ENCODE assay signal across 18 cellular contexts in genomic region chr7:2440608-2441245, GRCh38. TPM values are rescaled to one million over a fixed set of nuclear protein-coding genes. Genes with fewer than 3 reads are reported as not detected.
A peak's percentile ranks its signal among the peaks of the same experiment; 100 is the strongest.
DNase-seq lines count a peak whose midpoint lies in the region; ATAC-seq and TF ChIP-seq lines count a peak whose summit lies in the region.
"Had no signal": no experiment of that assay in that cellular context is flagged by ENCODE, and none has a peak within 500 bp of the region (broad histone marks: within the 10 kb centered on the region; RNA-seq: fewer than 3 reads in every experiment).

No MANE protein-coding gene starts in this region.

- no peaks in the 10 kb centered on the region for H3K27me3 ChIP-seq in PC-3 (ENCODE audit: low read length)
- no peaks in the 10 kb centered on the region for H3K27me3 ChIP-seq in neural progenitor cell
- H3K27me3 ChIP-seq: Peyer's patch had no signal

- H3K9me2 ChIP-seq in PC-3 (replicated peaks; ENCODE audit: low read length), result no peaks in the 10 kb centered on the region

- peak overlapping the region; percentile 91 for H3K27ac Mint-ChIP-seq in neural progenitor cell
- H3K27ac Mint-ChIP-seq: activated CD8-positive, alpha-beta T cell treated with anti-CD3 and anti-CD28 coated beads for 36 hours had no signal

- TF ChIP-seq CTCF in PC-3 (conservative IDR thresholded peaks at IDR 0.05; ENCODE audit: low read depth, low read length), result no peak
- TF ChIP-seq CTCF in fibroblast of pulmonary artery (IDR thresholded peaks at IDR 0.05; ENCODE audit: low read length, missing control alignments), result no peak
- no peak for TF ChIP-seq CTCF in neural progenitor cell (IDR thresholded peaks at IDR 0.05)

- H3F3A ChIP-seq in PC-3 (ENCODE audit: low read length, unreplicated experiment) (no peaks in the 10 kb centered on the region), neural progenitor cell (ENCODE audit: low read depth) (no peaks in the 10 kb centered on the region)

- DNase-seq in D341Med (ENCODE audit: low spot score) (peak; percentile 22), PC-3 (peak; percentile 51), fibroblast of pulmonary artery (ENCODE audit: low read depth) (peak; percentile 7), neural progenitor cell (ENCODE audit: low spot score) (no peak), HUDEP-2 (lab: John Stamatoyannopoulos, UW; ENCODE audit: unreplicated experiment in 76 of 76) (no peak), NCI-H82 (lab: John Stamatoyannopoulos, UW) (no peak)
- DNase-seq in stimulated activated CD4-positive, alpha-beta T cell treated with anti-CD3 and anti-CD28 coated beads, Interleukin-15, amount 100 ng/mL, for 24 hours, result no peak
- DNase-seq: activated CD8-positive, alpha-beta T cell treated with anti-CD3 and anti-CD28 coated beads for 36 hours; activated gamma-delta T cell treated with Interleukin-2 at 50 U/mL for 16 hours; DMS53; mucosa of descending colon; NCI-H1436; NCI-H510A treated with DMSO at 0.1 percent for 48 hours; Peyer's patch; stimulated activated CD8-positive, alpha-beta memory T cell treated with anti-CD3 and anti-CD28 coated beads, Interleukin-4, amount 100 ng/mL, for 48 hours had no signal

- BruUV-seq in PC-3 (replicated peaks; lab: Mats Ljungman, UMichigan), result no TSS peak

- H3K9ac ChIP-seq in PC-3 (ENCODE audit: low read length) (no peak overlapping the region), neural progenitor cell (no peak overlapping the region)

- no peaks in the 10 kb centered on the region for H3K79me2 ChIP-seq in PC-3 (ENCODE audit: low read length)
- H3K79me2 ChIP-seq in neural progenitor cell (ENCODE audit: low read depth), result no peaks in the 10 kb centered on the region

- no peak for ATAC-seq in PC-3
- no peak for ATAC-seq in HG02870 (IDR thresholded peaks at IDR 0.05; ENCODE audit: unreplicated experiment)
- ATAC-seq: activated CD8-positive, alpha-beta T cell treated with anti-CD3 and anti-CD28 coated beads for 36 hours; mucosa of descending colon had no signal

- H3K4me1 ChIP-seq in PC-3 (ENCODE audit: insufficient read depth, low read length) (peaks cover 8% of the 10 kb centered on the region), neural progenitor cell (no peaks in the 10 kb centered on the region)
- H3K4me1 ChIP-seq: Peyer's patch, psoas muscle had no signal

- H3K27ac ChIP-seq in PC-3 (ENCODE audit: low read length), result no peak overlapping the region
- H3K27ac ChIP-seq in neural progenitor cell, result no peak overlapping the region
- H3K27ac ChIP-seq: Peyer's patch, psoas muscle had no signal

- peaks cover 16% of the 10 kb centered on the region for H3K36me3 Mint-ChIP-seq in neural progenitor cell

- no peak overlapping the region for H3K4me3 Mint-ChIP-seq in neural progenitor cell
- H3K4me3 Mint-ChIP-seq: activated CD8-positive, alpha-beta T cell treated with anti-CD3 and anti-CD28 coated beads for 36 hours had no signal

- peaks cover 20% of the 10 kb centered on the region for H3K4me1 Mint-ChIP-seq in neural progenitor cell

- no peaks in the 10 kb centered on the region for H3K9me3 Mint-ChIP-seq in neural progenitor cell
- H3K9me3 Mint-ChIP-seq: activated CD8-positive, alpha-beta T cell treated with anti-CD3 and anti-CD28 coated beads for 36 hours had no signal

- H2AFZ ChIP-seq in PC-3 (ENCODE audit: low read length) (no peak overlapping the region), neural progenitor cell (replicated peaks) (no peak overlapping the region)

- POLR2A ChIA-PET in PC-3 (lab: Charles Lee; ENCODE audit: unreplicated experiment), result no interaction called here

- CTCF ChIA-PET in PC-3 (lab: Charles Lee), result no interaction called here

- no peaks in the 10 kb centered on the region for H3K9me3 ChIP-seq in PC-3 (ENCODE audit: low read length)
- no peaks in the 10 kb centered on the region for H3K9me3 ChIP-seq in neural progenitor cell (ENCODE audit: low read depth)
- H3K9me3 ChIP-seq: mucosa of descending colon, Peyer's patch, psoas muscle had no signal

- H3K4me3 ChIP-seq in PC-3 (ENCODE audit: low read length), result no peak overlapping the region
- no peak overlapping the region for H3K4me3 ChIP-seq in fibroblast of pulmonary artery (replicated peaks; ENCODE audit: low read depth, low read length)
- no peak overlapping the region for H3K4me3 ChIP-seq in neural progenitor cell
- H3K4me3 ChIP-seq: mucosa of descending colon, Peyer's patch, psoas muscle had no signal

- intact Hi-C loops in PC-3 (cut with micrococcal nuclease), result no loop called here

- H3K36me3 ChIP-seq in PC-3 (ENCODE audit: low read depth, low read length), result no peaks in the 10 kb centered on the region
- H3K36me3 ChIP-seq in neural progenitor cell, result no peaks in the 10 kb centered on the region

- no peaks in the 10 kb centered on the region for H4K20me1 ChIP-seq in PC-3 (ENCODE audit: low read length)
- H4K20me1 ChIP-seq in neural progenitor cell (ENCODE audit: low read depth), result no peaks in the 10 kb centered on the region

- H3K4me2 ChIP-seq in PC-3 (ENCODE audit: low read length) (no peak overlapping the region), neural progenitor cell (no peak overlapping the region)

- H3K27me3 Mint-ChIP-seq in neural progenitor cell (ENCODE audit: insufficient read depth, low read depth), result peaks cover 6% of the 10 kb centered on the region
- H3K27me3 Mint-ChIP-seq: activated CD8-positive, alpha-beta T cell treated with anti-CD3 and anti-CD28 coated beads for 36 hours had no signal

RNA-seq across cellular contexts. Expression of gene GRIFIN, which starts 35.5 kb away (rescaled TPM):
- total RNA-seq in PC-3 (2014; rRNA removed) (not detected in 2 replicates), neural progenitor cell (ENCODE audit: low replicate concordance) (not detected in 2 replicates)
- total RNA-seq: activated CD8-positive, alpha-beta T cell treated with anti-CD3 and anti-CD28 coated beads for 36 hours; mucosa of descending colon; Peyer's patch; psoas muscle; T-helper 2 cell treated with Interferon-gamma antibody and Interleukin-4, amounts not matched to agents 100 ng/mL and 5 ng/mL, for 36 hours had no signal

RNA-seq across cellular contexts. Expression of gene CHST12, which starts 37.3 kb away (rescaled TPM):
- 12.2 and 12.9 TPM in 2 replicates for total RNA-seq in PC-3 (2014; rRNA removed)
- total RNA-seq in neural progenitor cell (ENCODE audit: low replicate concordance), result 0.43 and 7.2 TPM in 2 replicates

Comparison
In these comparisons a context has a peak if more than half of its experiments do, and no peak if none do; other contexts are left out.
1. DNase-seq: peak in D341Med (single experiment), PC-3 (single experiment) and fibroblast of pulmonary artery (single experiment); none in neural progenitor cell (single experiment), HUDEP-2 (0 of 76), stimulated activated CD4-positive, alpha-beta T cell treated with anti-CD3 and anti-CD28 coated beads, Interleukin-15, amount 100 ng/mL, for 24 hours (single experiment) and NCI-H82 (single experiment).